Comparison of ENCODE assay signal across 1 cellular context in the genomic region with DNA sequence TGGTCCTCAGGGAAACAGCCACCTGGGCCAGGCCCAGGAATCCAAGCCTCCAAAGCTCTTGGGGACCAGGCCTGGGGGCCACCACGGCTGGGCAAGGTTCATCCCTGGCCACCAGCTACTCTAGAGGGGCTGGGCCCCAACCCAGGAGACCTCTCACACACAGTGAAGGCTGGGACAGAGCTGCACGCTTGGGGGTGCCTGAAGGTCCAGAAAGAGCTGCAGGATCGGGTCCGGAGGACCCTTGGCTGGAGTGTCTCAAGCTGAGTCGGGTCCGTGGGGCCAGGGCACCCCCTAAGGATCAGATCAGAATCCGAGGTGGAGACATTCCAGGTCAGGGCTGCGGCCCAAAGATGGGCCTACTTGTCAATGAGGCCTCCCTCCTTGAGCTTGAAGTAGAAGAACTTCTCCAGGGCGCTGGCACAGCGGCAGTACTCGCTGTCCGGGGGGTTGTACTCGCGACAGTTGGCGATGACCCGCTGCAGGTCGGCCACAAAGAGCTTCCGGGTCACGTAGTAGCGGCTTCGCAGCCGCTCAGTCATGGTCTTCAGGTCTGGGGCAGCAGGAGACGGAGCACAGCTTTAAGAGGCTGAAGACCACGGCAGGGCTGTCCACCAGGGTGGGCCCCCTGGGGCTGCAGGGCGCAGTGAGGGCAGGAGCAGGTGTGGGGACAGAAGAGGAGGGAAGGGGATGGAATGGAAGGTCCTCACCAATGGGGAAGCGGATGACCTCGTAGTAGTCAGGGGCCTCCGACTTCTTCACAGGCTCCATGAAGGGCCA.
TF ChIP-seq lines count a peak whose summit lies in the region.

No MANE protein-coding gene starts in this region.

TF ChIP-seq in GM12878, 131 proteins besides CTCF, POLR2A, EP300 and RAD21:
- TF ChIP-seq SUPT20H (IDR thresholded peaks at IDR 0.05; ENCODE audit: borderline replicate concordance, control insufficient read depth, low read depth, low read length): no peak
- TF ChIP-seq SPI1 (IDR thresholded peaks at IDR 0.05; ENCODE audit: borderline replicate concordance, insufficient read depth, low read depth, low read length): no peak
- no peak for TF ChIP-seq ETV6 (conservative IDR thresholded peaks at IDR 0.05 in 1 of 2, IDR thresholded peaks at IDR 0.05 in 1 of 2; ENCODE audit: borderline replicate concordance in 1 of 2, low read depth in 1 of 2)
